19 cellular contexts compared by ENCODE assay signal in genomic region chr1:17704176-17704575, GRCh38. TPM values are rescaled to one million over a fixed set of nuclear protein-coding genes. Genes with fewer than 3 reads are reported as not detected.
DNase-seq lines count a peak whose midpoint lies in the region; ATAC-seq and TF ChIP-seq lines count a peak whose summit lies in the region.
"Had no signal": no experiment of that assay in that cellular context is flagged by ENCODE, and none has a peak within 500 bp of the region (broad histone marks: within the 10 kb centered on the region; RNA-seq: fewer than 3 reads in every experiment).

No MANE protein-coding gene starts in this region.

- H3K27me3 ChIP-seq in BLaER1 (no peaks in the 10 kb centered on the region), endodermal cell (ENCODE audit: control insufficient read depth, insufficient read depth, low read length, poor library complexity, severe bottlenecking) (peaks cover 90% of the 10 kb centered on the region)
- no peaks in the 10 kb centered on the region for H3K27me3 ChIP-seq in BLaER1 treated with 17β-estradiol and CSF1 and Interleukin-3, amounts not matched to agents 10 nM and 100 nM

- H3K27me3 Mint-ChIP-seq in endodermal cell (ENCODE audit: insufficient read depth), result peaks cover 95% of the 10 kb centered on the region
- H3K27me3 Mint-ChIP-seq: CD4-positive, alpha-beta T cell had no signal

- H3K4me1 Mint-ChIP-seq in endodermal cell, result peaks cover 18% of the 10 kb centered on the region
- H3K4me1 Mint-ChIP-seq: CD14-positive monocyte; CD8-positive, alpha-beta memory T cell had no signal

- H3K9ac ChIP-seq in BLaER1 (no peak overlapping the region), endodermal cell (ENCODE audit: extremely low read depth, low read length, poor library complexity, severe bottlenecking) (no peak overlapping the region)
- no peak overlapping the region for H3K9ac ChIP-seq in BLaER1 treated with 17β-estradiol and CSF1 and Interleukin-3, amounts not matched to agents 10 nM and 100 nM
- H3K9ac ChIP-seq: GM23248 had no signal

- H3K36me3 ChIP-seq in BLaER1 (no peaks in the 10 kb centered on the region), endodermal cell (ENCODE audit: control insufficient read depth, insufficient read depth, low read length) (no peaks in the 10 kb centered on the region)
- no peaks in the 10 kb centered on the region for H3K36me3 ChIP-seq in BLaER1 treated with 17β-estradiol and CSF1 and Interleukin-3, amounts not matched to agents 10 nM and 100 nM

- H3K27ac Mint-ChIP-seq in endodermal cell, result no peak overlapping the region
- H3K27ac Mint-ChIP-seq: CD14-positive monocyte; CD4-positive, alpha-beta T cell; HFFc6 had no signal

- H3K36me3 Mint-ChIP-seq in endodermal cell (ENCODE audit: low read depth), result peaks cover 1% of the 10 kb centered on the region
- H3K36me3 Mint-ChIP-seq: CD8-positive, alpha-beta memory T cell had no signal

- H3K9me3 ChIP-seq in BLaER1 (no peaks in the 10 kb centered on the region), endodermal cell (ENCODE audit: control insufficient read depth, low read length) (peaks cover 1% of the 10 kb centered on the region)
- peaks cover 0 to 2% (median 0%) of the 10 kb centered on the region in 11 experiments; a peak in 1 of 22 replicates for H3K9me3 ChIP-seq in BLaER1 treated with 17β-estradiol and CSF1 and Interleukin-3, amounts not matched to agents 10 nM and 100 nM (replicated peaks in 1 of 11)

- peak; percentile 76 for DNase-seq in endodermal cell
- DNase-seq in NCI-H345 treated with DMSO at 0.1 percent for 48 hours (lab: John Stamatoyannopoulos, UW; ENCODE audit: unreplicated experiment), result no peak
- DNase-seq: CD4-positive, alpha-beta T cell; CD8-positive, alpha-beta memory T cell; DMS 273 treated with DMSO at 0.1 percent for 48 hours; DMS79; EL; GDM1; GM23248; H7; HCEC 1CT; HFFc6 had no signal

- H3K4me3 ChIP-seq in BLaER1, result no peak overlapping the region
- no peak overlapping the region for H3K4me3 ChIP-seq in BLaER1 treated with 17β-estradiol and CSF1 and Interleukin-3, amounts not matched to agents 10 nM and 100 nM
- no peak overlapping the region for H3K4me3 ChIP-seq in endodermal cell (ENCODE audit: low read length)
- H3K4me3 ChIP-seq: GM12878, GM23248 had no signal

- H3K4me3 Mint-ChIP-seq in endodermal cell, result no peak overlapping the region
- H3K4me3 Mint-ChIP-seq: CD14-positive monocyte; CD4-positive, alpha-beta T cell; CD8-positive, alpha-beta memory T cell; HFFc6 had no signal

- WGBS in endodermal cell (ENCODE audit: insufficient coverage in 1 of 2, insufficient read length in 1 of 2), 2 experiments, result 45% methylated on average over 2 to 7 of the region's 7 CpGs

- no peaks in the 10 kb centered on the region for H4K20me1 ChIP-seq in BLaER1
- H4K20me1 ChIP-seq in BLaER1 treated with 17β-estradiol and CSF1 and Interleukin-3, amounts not matched to agents 10 nM and 100 nM, result peaks cover 0 to 24% (median 0%) of the 10 kb centered on the region in 11 experiments; a peak in 5 of 22 replicates

- H3K4me1 ChIP-seq in BLaER1 (peaks cover 80% of the 10 kb centered on the region), endodermal cell (ENCODE audit: control insufficient read depth, insufficient read depth, low read length) (peaks cover 3% of the 10 kb centered on the region)
- H3K4me1 ChIP-seq in BLaER1 treated with 17β-estradiol and CSF1 and Interleukin-3, amounts not matched to agents 10 nM and 100 nM, result peaks cover 0 to 80% (median 70%) of the 10 kb centered on the region in 10 experiments; a peak in 16 of 20 replicates

- H3K9me3 Mint-ChIP-seq in endodermal cell, result peaks cover 4% of the 10 kb centered on the region
- H3K9me3 Mint-ChIP-seq: CD14-positive monocyte; CD4-positive, alpha-beta T cell; CD8-positive, alpha-beta memory T cell; HFFc6 had no signal

- peak overlapping the region; percentile 96 for H3K4me2 ChIP-seq in BLaER1
- H3K4me2 ChIP-seq in BLaER1 treated with 17β-estradiol and CSF1 and Interleukin-3, amounts not matched to agents 10 nM and 100 nM, result peak overlapping the region in 6 of 11 experiments; percentile 2 to 99 (median 86); a peak in 10 of 22 replicates

- H3K27ac ChIP-seq in BLaER1 (no peak overlapping the region), endodermal cell (ENCODE audit: low read depth, low read length) (no peak overlapping the region)
- H3K27ac ChIP-seq in BLaER1 treated with 17β-estradiol and CSF1 and Interleukin-3, amounts not matched to agents 10 nM and 100 nM, result no peak overlapping the region
- H3K27ac ChIP-seq: GM23248 had no signal

- no peak for ATAC-seq in HG03439 (IDR thresholded peaks at IDR 0.05; ENCODE audit: unreplicated experiment)
- no peak for ATAC-seq in HG03442 (IDR thresholded peaks at IDR 0.05; ENCODE audit: unreplicated experiment)
- ATAC-seq: GM12878 had no signal

- no peak for TF ChIP-seq CTCF in endodermal cell (conservative IDR thresholded peaks at IDR 0.05)

RNA-seq across cellular contexts. Expression of gene ACTL8, which starts 51.0 kb away (rescaled TPM):
- not detected for total RNA-seq in endodermal cell
- polyA plus RNA-seq in endodermal cell (2013, experiment 1 of 2), result not detected
- not detected for polyA plus RNA-seq in endodermal cell (2013, experiment 2 of 2)
- total RNA-seq: A172; CD4-positive, alpha-beta T cell; CD8-positive, alpha-beta memory T cell; GM12878 had no signal
- polyA plus RNA-seq: CD14-positive monocyte; CD8-positive, alpha-beta memory T cell; GM23248 had no signal
